Comparison of ENCODE assay signal across 24 cellular contexts in the genomic region with DNA sequence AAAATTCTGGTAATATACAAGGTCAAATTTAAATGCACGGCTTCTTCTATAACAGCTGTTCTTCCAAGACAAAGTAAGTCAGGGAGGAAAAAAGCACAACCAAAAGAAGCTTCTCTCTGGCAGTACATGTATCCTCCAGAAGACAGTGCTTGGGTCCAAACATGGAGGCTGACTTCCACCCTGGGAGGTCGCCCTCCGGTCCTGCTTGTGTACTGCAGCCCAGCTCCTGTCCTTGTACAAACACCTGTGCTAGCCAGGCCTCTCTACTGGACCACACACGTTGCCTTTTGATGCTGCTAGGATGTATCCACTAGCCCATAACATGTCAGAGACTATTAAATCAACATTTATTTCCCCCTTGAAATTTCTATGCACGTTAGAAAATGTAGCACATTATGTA. TPM values are rescaled to one million over a fixed set of nuclear protein-coding genes. Genes with fewer than 3 reads are reported as not detected.
A peak's percentile ranks its signal among the peaks of the same experiment; 100 is the strongest.
DNase-seq lines count a peak whose midpoint lies in the region; ATAC-seq, FAIRE-seq and TF ChIP-seq lines count a peak whose summit lies in the region.
"Had no signal": no experiment of that assay in that cellular context is flagged by ENCODE, and none has a peak within 500 bp of the region (broad histone marks: within the 10 kb centered on the region; RNA-seq: fewer than 3 reads in every experiment).

No MANE protein-coding gene starts in this region.

- no peaks in the 10 kb centered on the region for H3K36me3 Mint-ChIP-seq in naive thymus-derived CD8-positive, alpha-beta T cell
- H3K36me3 Mint-ChIP-seq: CD14-positive monocyte; CD8-positive, alpha-beta memory T cell had no signal

- H2AFZ ChIP-seq in K562 (ENCODE audit: low read depth, low read length): no peak overlapping the region
- H2AFZ ChIP-seq: GM23248 had no signal

- H3K27ac Mint-ChIP-seq in naive thymus-derived CD8-positive, alpha-beta T cell: no peak overlapping the region
- H3K27ac Mint-ChIP-seq: CD14-positive monocyte; CD4-positive, alpha-beta T cell; H9 had no signal

- TF ChIP-seq CTCF in K562 (IDR thresholded peaks at IDR 0.05 in 2 of 3, conservative IDR thresholded peaks at IDR 0.05 in 1 of 3; ENCODE audit: insufficient read depth in 2 of 3, low read depth in 1 of 3, low read length in 3 of 3) (0 out of 6 replicates have a peak, but pooled peaks of 1 of the 3 experiments have one; percentile 10), testis (IDR thresholded peaks at IDR 0.05) (peak in 1 of 3 experiments; percentile 18)

- intact Hi-C loops in K562 (cut with micrococcal nuclease): no loop called here
- intact Hi-C loops in testis (cut with DNase I; ENCODE audit: low total_unique reads): no loop called here

- no peaks in the 10 kb centered on the region for H3K4me1 Mint-ChIP-seq in naive thymus-derived CD8-positive, alpha-beta T cell
- H3K4me1 Mint-ChIP-seq: CD14-positive monocyte; CD8-positive, alpha-beta memory T cell had no signal

- H3K27me3 Mint-ChIP-seq in naive thymus-derived CD8-positive, alpha-beta T cell: peaks cover 5 to 33% (median 14%) of the 10 kb centered on the region in 5 donors

- H3K9me3 ChIP-seq in K562 (replicated peaks; ENCODE audit: control insufficient read depth, insufficient read depth, low read depth, low read length) (no peaks in the 10 kb centered on the region), testis (no peaks in the 10 kb centered on the region)
- H3K9me3 ChIP-seq: BE2C; BLaER1 treated with 17β-estradiol and CSF1 and Interleukin-3, amounts not matched to agents 10 nM and 100 nM had no signal

- POLR2A ChIA-PET in K562 (lab: Yijun Ruan, JAX): interaction anchor here (0.6 to 0.7 kb wide), 2 partner anchors 10 to 19 kb away, joined by 3 read pairs; no protein-coding TSS in a partner anchor
- POLR2A ChIA-PET in naive thymus-derived CD8-positive, alpha-beta T cell (lab: Charles Lee): no interaction called here

- DNase-seq in H7 (peak; percentile 34), K562 (ENCODE audit: extremely low read depth in 1 of 4, low spot score in 3 of 4) (peak in 2 of 4 experiments; percentile 4 to 5), islet precursor cell (peak; percentile 54), testis (peak; percentile 25), Ammon's horn (ENCODE audit: low spot score) (no peak)
- DNase-seq in naive thymus-derived CD8-positive, alpha-beta T cell: no peak
- no peak for DNase-seq in stimulated activated CD4-positive, alpha-beta T cell treated with anti-CD3 and anti-CD28 coated beads, Interleukin-2, amount 100 ng/mL, for 48 hours
- DNase-seq: BE2C; CD4-positive, alpha-beta T cell; CD8-positive, alpha-beta memory T cell; DMS 273 treated with DMSO at 0.1 percent for 48 hours; DMS79 treated with DMSO at 0.1 percent for 48 hours; GM23248; H9 had no signal

- H3K36me3 ChIP-seq in H7 (replicated peaks; ENCODE audit: control insufficient read depth, insufficient read depth, low read length): no peaks in the 10 kb centered on the region
- H3K36me3 ChIP-seq in K562 (ENCODE audit: control insufficient read depth, insufficient read depth, low read length): no peaks in the 10 kb centered on the region
- no peaks in the 10 kb centered on the region for H3K36me3 ChIP-seq in testis (ENCODE audit: low read depth, missing control alignments)
- H3K36me3 ChIP-seq: BE2C; BLaER1 treated with 17β-estradiol and CSF1 and Interleukin-3, amounts not matched to agents 10 nM and 100 nM had no signal

- no peak overlapping the region for H3K9ac ChIP-seq in K562 (ENCODE audit: insufficient read depth in 1 of 2, low read depth in 2 of 2, low read length in 2 of 2)
- H3K9ac ChIP-seq: BLaER1 treated with 17β-estradiol and CSF1 and Interleukin-3, amounts not matched to agents 10 nM and 100 nM; GM23248 had no signal

- H3K4me3 Mint-ChIP-seq in naive thymus-derived CD8-positive, alpha-beta T cell: no peak overlapping the region
- H3K4me3 Mint-ChIP-seq: CD14-positive monocyte; CD4-positive, alpha-beta T cell; CD8-positive, alpha-beta memory T cell; H9 had no signal

- BruUV-seq in K562 (replicated peaks; lab: Mats Ljungman, UMichigan): no TSS peak

- TF ChIP-seq POLR2A in K562 (conservative IDR thresholded peaks at IDR 0.05) (no peak), testis (IDR thresholded peaks at IDR 0.05) (no peak)

- H3K9me3 Mint-ChIP-seq in naive thymus-derived CD8-positive, alpha-beta T cell: no peaks in the 10 kb centered on the region
- H3K9me3 Mint-ChIP-seq: CD4-positive, alpha-beta T cell; CD8-positive, alpha-beta memory T cell; H9 had no signal

- H3K27ac ChIP-seq in K562 (ENCODE audit: extremely low read depth, low read depth, low read length) (no peak overlapping the region), testis (no peak overlapping the region)
- H3K27ac ChIP-seq: BLaER1 treated with 17β-estradiol and CSF1 and Interleukin-3, amounts not matched to agents 10 nM and 100 nM; GM23248 had no signal

- H3K9me1 ChIP-seq in K562 (ENCODE audit: control insufficient read depth, insufficient read depth, low read length): no peaks in the 10 kb centered on the region

- no peak overlapping the region for H3K4me2 ChIP-seq in K562 (ENCODE audit: insufficient read depth, low read length)
- H3K4me2 ChIP-seq: BLaER1 treated with 17β-estradiol and CSF1 and Interleukin-3, amounts not matched to agents 10 nM and 100 nM had no signal

- no peak for FAIRE-seq in K562 (lab: Jason Lieb, UNC)
- FAIRE-seq: D721Med, G401.6, GM12892, H1 had no signal

- no peaks in the 10 kb centered on the region for H3K79me2 ChIP-seq in K562 (ENCODE audit: control insufficient read depth, insufficient read depth, low read length)

- H3K27me3 ChIP-seq in H7 (ENCODE audit: control insufficient read depth, insufficient read depth, low read length) (no peaks in the 10 kb centered on the region), K562 (ENCODE audit: control insufficient read depth in 2 of 2, insufficient read depth in 2 of 2, low read length in 2 of 2) (peaks cover 17 to 20% of the 10 kb centered on the region in 2 experiments; a peak in 4 of 5 replicates), testis (no peaks in the 10 kb centered on the region)
- H3K27me3 ChIP-seq: BE2C; BLaER1 treated with 17β-estradiol and CSF1 and Interleukin-3, amounts not matched to agents 10 nM and 100 nM had no signal

- no peak for TF ChIP-seq EP300 in K562 (IDR thresholded peaks at IDR 0.05; ENCODE audit: low read length)

- CTCF ChIA-PET in K562 (lab: Yijun Ruan, JAX; ENCODE audit: low intra/inter-chr PET ratio): no interaction called here

- H3K4me1 ChIP-seq in K562 (replicated peaks in 1 of 2; ENCODE audit: control insufficient read depth in 2 of 2, insufficient read depth in 2 of 2, low read length in 2 of 2): no peaks in the 10 kb centered on the region
- no peaks in the 10 kb centered on the region for H3K4me1 ChIP-seq in testis
- H3K4me1 ChIP-seq: BE2C; BLaER1 treated with 17β-estradiol and CSF1 and Interleukin-3, amounts not matched to agents 10 nM and 100 nM had no signal

- in situ Hi-C loops in K562 (cut with MboI): no loop called here

- 0% methylated on average over 5 of the region's 5 CpGs for WGBS in K562 (ENCODE audit: insufficient coverage, low coverage, missing lambda C conversion rate)
- WGBS in testis, 2 donors: 34 to 40% methylated on average over 5 of the region's 5 CpGs

- H3K4me3 ChIP-seq in H7 (ENCODE audit: insufficient read depth, low read depth, low read length) (no peak overlapping the region), K562 (no peak overlapping the region), testis (no peak overlapping the region)
- H3K4me3 ChIP-seq: BLaER1 treated with 17β-estradiol and CSF1 and Interleukin-3, amounts not matched to agents 10 nM and 100 nM; GM23248 had no signal

- TF ChIP-seq RAD21 in K562 (CRISPR knock-in tag; conservative IDR thresholded peaks at IDR 0.05 in 1 of 2, IDR thresholded peaks at IDR 0.05 in 1 of 2): no peak

- ATAC-seq in K562: peak; percentile 48; the same call in 1 of the 3 replicates
- ATAC-seq in HG03196 (IDR thresholded peaks at IDR 0.05; ENCODE audit: unreplicated experiment): no peak
- no peak for ATAC-seq in naive thymus-derived CD8-positive, alpha-beta T cell
- ATAC-seq: HCT116 had no signal

- H4K20me1 ChIP-seq in K562 (replicated peaks; ENCODE audit: control insufficient read depth, insufficient read depth, low read length): no peaks in the 10 kb centered on the region
- H4K20me1 ChIP-seq: BLaER1 treated with 17β-estradiol and CSF1 and Interleukin-3, amounts not matched to agents 10 nM and 100 nM had no signal

RNA-seq across cellular contexts. Expression of a gene that starts 21.9 kb away (rescaled TPM):
- total RNA-seq in H7 (2014; rRNA removed; shearing (Covaris generic)): 0.21 and 0.37 TPM in 2 replicates
- not detected in 2 replicates for total RNA-seq in K562 (2011; cell fraction: chromatin; rRNA removed; ENCODE audit: low replicate concordance)
- total RNA-seq in K562 (2011; cell fraction: nucleolus; rRNA removed): not detected in 2 replicates
- not detected in 2 replicates for total RNA-seq in K562 (2011; cell fraction: nucleoplasm; rRNA removed)
- total RNA-seq in K562 (2014; rRNA removed) (not detected in 2 replicates), K562 (2014; rRNA removed; fragmentation: Illumina TruSeq; extraction: Trizol) (not detected in 2 replicates), K562 (2015; rRNA removed; fragmentation: Illumina TruSeq; extraction: Trizol) (not detected in 2 replicates), K562 (2021) (not detected in 2 replicates), testis (10 to 100 TPM; 30.7 to 52.0 TPM)
- polyA plus RNA-seq in K562 (2011; rRNA removed) (0.11 TPM in 1 of 2 replicates, not detected in the other), K562 (2014; fragmentation: Illumina TruSeq; extraction: Trizol) (not detected in 2 replicates), K562 (2014; fragmentation: Nextera tagmentation; extraction: Ambion mirVana) (not detected), K562 (2014; rRNA removed) (0.34 TPM in 1 of 2 replicates, not detected in the other), testis (ENCODE audit: insufficient read depth, low read depth, low replicate concordance) (106 TPM)
- polyA plus RNA-seq in K562 (2011; cell fraction: cytosol; rRNA removed): not detected in 2 replicates
- 0.67 and 1.4 TPM in 2 replicates for polyA plus RNA-seq in K562 (2011; cell fraction: nucleus; rRNA removed)
- 1.5 TPM in 1 of 2 replicates, not detected in the other for polyA plus RNA-seq in K562 (2012)
- polyA minus RNA-seq in K562 (2011; rRNA and poly(A)+ RNA removed): not detected in 2 replicates
- polyA minus RNA-seq in K562 (2011; cell fraction: cytosol; rRNA and poly(A)+ RNA removed): not detected in 2 replicates
- not detected in 2 replicates for polyA minus RNA-seq in K562 (2011; cell fraction: nucleus; rRNA and poly(A)+ RNA removed)
- not detected for total RNA-seq in naive thymus-derived CD8-positive, alpha-beta T cell
- polyA plus RNA-seq in naive thymus-derived CD8-positive, alpha-beta T cell: not detected
- total RNA-seq: A172; CD4-positive, alpha-beta T cell; CD8-positive, alpha-beta memory T cell; Daoy; GM23248 had no signal
- polyA plus RNA-seq: CD14-positive monocyte; CD8-positive, alpha-beta memory T cell; GM23248 had no signal

RNA-seq across cellular contexts. Expression of a gene that starts 54.3 kb away (rescaled TPM):
- 5.5 and 8.4 TPM in 2 replicates for total RNA-seq in H7 (2014; rRNA removed; shearing (Covaris generic))
- 25.4 and 26.0 TPM in 2 replicates for total RNA-seq in K562 (2011; cell fraction: chromatin; rRNA removed; ENCODE audit: low replicate concordance)
- total RNA-seq in K562 (2011; cell fraction: nucleolus; rRNA removed): 30.4 and 30.5 TPM in 2 replicates
- total RNA-seq in K562 (2011; cell fraction: nucleoplasm; rRNA removed): 33.2 and 46.4 TPM in 2 replicates
- total RNA-seq in K562 (2014; rRNA removed) (12.6 and 17.9 TPM in 2 replicates), K562 (2014; rRNA removed; fragmentation: Illumina TruSeq; extraction: Trizol) (22.5 and 25.2 TPM in 2 replicates), K562 (2015; rRNA removed; fragmentation: Illumina TruSeq; extraction: Trizol) (28.7 and 29.1 TPM in 2 replicates), K562 (2021) (25.8 and 26.1 TPM in 2 replicates), testis (10 to 100 TPM; 31.1 to 49.2 TPM)
- polyA plus RNA-seq in K562 (2011; rRNA removed) (24.8 and 29.8 TPM in 2 replicates), K562 (2014; fragmentation: Illumina TruSeq; extraction: Trizol) (38.4 and 45.2 TPM in 2 replicates), K562 (2014; fragmentation: Nextera tagmentation; extraction: Ambion mirVana) (10 to 100 TPM; 54.4 to 62.3 TPM), K562 (2014; rRNA removed) (22.6 and 27.4 TPM in 2 replicates), testis (ENCODE audit: insufficient read depth, low read depth, low replicate concordance) (70.0 TPM)
- polyA plus RNA-seq in K562 (2011; cell fraction: cytosol; rRNA removed): 33.2 and 43.8 TPM in 2 replicates
- 11.7 and 16.0 TPM in 2 replicates for polyA plus RNA-seq in K562 (2011; cell fraction: nucleus; rRNA removed)
- 35.9 and 60.1 TPM in 2 replicates for polyA plus RNA-seq in K562 (2012)
- polyA minus RNA-seq in K562 (2011; rRNA and poly(A)+ RNA removed): 44.8 and 48.5 TPM in 2 replicates
- 17.1 and 33.0 TPM in 2 replicates for polyA minus RNA-seq in K562 (2011; cell fraction: cytosol; rRNA and poly(A)+ RNA removed)
- 6.5 and 15.4 TPM in 2 replicates for polyA minus RNA-seq in K562 (2011; cell fraction: nucleus; rRNA and poly(A)+ RNA removed)
- total RNA-seq in naive thymus-derived CD8-positive, alpha-beta T cell: under 1 TPM in 1 of 2 experiments, not detected in 1; 0.27 TPM
- polyA plus RNA-seq in naive thymus-derived CD8-positive, alpha-beta T cell: not detected
- total RNA-seq: CD4-positive, alpha-beta T cell had no signal
- polyA plus RNA-seq: CD8-positive, alpha-beta memory T cell had no signal

Comparison
In these comparisons a context has a peak if more than half of its experiments do, and no peak if none do; other contexts are left out.
1. DNase-seq: peak in H7 (single experiment), islet precursor cell (single experiment) and testis (single experiment); none in naive thymus-derived CD8-positive, alpha-beta T cell (0 of 10), stimulated activated CD4-positive, alpha-beta T cell treated with anti-CD3 and anti-CD28 coated beads, Interleukin-2, amount 100 ng/mL, for 48 hours (0 of 2) and Ammon's horn (single experiment).
2. RNA of a gene that starts 21.9 kb away (total RNA-seq): 30.7 to 52.0 TPM in testis; not detected in naive thymus-derived CD8-positive, alpha-beta T cell, 0.21 to 0.37 TPM in H7 and not detected in K562; every median in the first group is over 10 times any median in the second.